Comparison of ENCODE assay signal across 27 cellular contexts in the genomic region with DNA sequence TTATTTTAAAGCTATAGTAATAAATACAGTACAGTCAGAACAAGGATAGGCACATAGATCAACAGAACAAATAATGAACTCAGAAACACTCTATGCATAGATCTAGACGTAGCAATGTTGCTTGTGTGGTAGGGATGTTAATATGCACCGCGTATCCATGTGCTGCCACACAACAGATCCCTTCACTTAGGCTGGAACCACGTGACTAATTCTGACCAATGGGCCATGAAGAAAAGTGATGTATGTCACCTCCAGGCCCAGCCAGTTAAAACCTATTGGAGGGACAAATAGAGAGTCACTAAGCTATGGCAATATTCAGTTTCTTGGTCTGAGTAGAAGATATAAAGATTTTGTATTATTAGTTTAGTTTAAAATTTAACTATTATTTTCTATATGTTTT.
DNase-seq lines count a peak whose midpoint lies in the region; ATAC-seq, FAIRE-seq and TF ChIP-seq lines count a peak whose summit lies in the region.
"Had no signal": no experiment of that assay in that cellular context is flagged by ENCODE, and none has a peak within 500 bp of the region (broad histone marks: within the 10 kb centered on the region; RNA-seq: fewer than 3 reads in every experiment).

No MANE protein-coding gene starts in this region.

- H3K18ac ChIP-seq in H1 (ENCODE audit: extremely low read depth, low read length) = no peak overlapping the region

- TF ChIP-seq CTCF in BE2C (IDR thresholded peaks at IDR 0.05; ENCODE audit: low read depth, low read length) (no peak), H1 (IDR thresholded peaks at IDR 0.05; ENCODE audit: control extremely low read depth in 1 of 3, insufficient read depth in 1 of 3, low read depth in 1 of 3, low read length in 3 of 3) (no peak), upper lobe of left lung (IDR thresholded peaks at IDR 0.05) (no peak)

- H4K5ac ChIP-seq in H1 (ENCODE audit: insufficient read length, low read depth, low read length) = no peak overlapping the region

- ATAC-seq in upper lobe of left lung (ENCODE audit: low FRiP score in 2 of 2) = no peak
- ATAC-seq: PC-3, Right ventricle myocardium inferior had no signal

- no peak overlapping the region for H2BK120ac ChIP-seq in H1 (replicated peaks; ENCODE audit: low read depth, low read length)

- no peak overlapping the region for H3K14ac ChIP-seq in H1 (ENCODE audit: insufficient read length)

- DNase-seq in BE2C (peak; percentile 31), Caki2 (ENCODE audit: low read depth) (peak; percentile 54), NCI-H69 (lab: John Stamatoyannopoulos, UW) (peak; percentile 4), H1 (ENCODE audit: low read depth in 1 of 2, low spot score in 2 of 2) (no peak), NCI-H1694 (lab: John Stamatoyannopoulos, UW) (no peak), NCI-H2029 (lab: John Stamatoyannopoulos, UW) (no peak), upper lobe of left lung (no peak)
- DNase-seq: Calu3; CD8-positive, alpha-beta memory T cell; EL; GDM1; GOT3; HCEC 1CT; KBM-7; MV-4-11; NCI-H1417; NCI-H1694 treated with DMSO at 0.1 percent for 48 hours; NCI-H2081 treated with DMSO at 0.1 percent for 48 hours; NCI-H2171; NCI-H345; NCI-H510A treated with DMSO at 0.1 percent for 48 hours; NCI-H82; NK-92 treated with Interleukin-12 subunit alpha and Interleukin-12 subunit beta, amount 100 ng/mL, for 24 hours; PC-3 had no signal

- no peaks in the 10 kb centered on the region for H3K79me2 ChIP-seq in H1 (ENCODE audit: control insufficient read depth in 1 of 2, insufficient read depth in 2 of 2, low read length in 2 of 2)

- no peaks in the 10 kb centered on the region for H3K79me1 ChIP-seq in H1 (ENCODE audit: low read depth, low read length)

- H3K36me3 ChIP-seq in BE2C (no peaks in the 10 kb centered on the region), H1 (ENCODE audit: control insufficient read depth in 2 of 4, insufficient read depth in 4 of 4, low read length in 3 of 4) (no peaks in the 10 kb centered on the region), upper lobe of left lung (no peaks in the 10 kb centered on the region)
- H3K36me3 ChIP-seq: SJSA1 had no signal

- H2BK15ac ChIP-seq in H1 (ENCODE audit: low read length) = no peak overlapping the region

- peak overlapping the region; percentile 95 for H2AFZ ChIP-seq in H1 (ENCODE audit: low read length)

- H3K56ac ChIP-seq in H1 (replicated peaks; ENCODE audit: insufficient read length, low read depth, low read length) = no peak overlapping the region

- H3K4me1 ChIP-seq in BE2C = no peaks in the 10 kb centered on the region
- H3K4me1 ChIP-seq in H1 (replicated peaks in 1 of 4; ENCODE audit: control insufficient read depth in 3 of 4, insufficient read depth in 4 of 4, low read length in 3 of 4) = no peaks in the 10 kb centered on the region
- H3K4me1 ChIP-seq in upper lobe of left lung = no peaks in the 10 kb centered on the region

- CTCF ChIA-PET in H1 (lab: Charles Lee; ENCODE audit: partially characterized antibody) = interaction anchor here (0.9 kb wide), 1 partner anchor 21 kb away, joined by 4 read pairs; no protein-coding TSS in a partner anchor

- H4K91ac ChIP-seq in H1 (replicated peaks; ENCODE audit: insufficient read length, low read length) = no peak overlapping the region

- 87% methylated on average over 4 of the region's 4 CpGs; no CpG with 5 or more reads in 1 of the 2 experiments for WGBS in H1 (ENCODE audit: extremely low coverage in 1 of 2, insufficient coverage in 1 of 2, insufficient read length in 1 of 2, insufficient replicate concordance in 2 of 2, low coverage in 1 of 2, low lambda C conversion rate in 2 of 2, missing lambda C conversion rate in 1 of 2), 2 experiments
- 87 to 88% methylated on average over 4 of the region's 4 CpGs for WGBS in upper lobe of left lung, 2 donors

- no peak overlapping the region for H2BK5ac ChIP-seq in H1 (ENCODE audit: low read depth, low read length)

- in situ Hi-C loops in Caki2 (cut with HindIII; ENCODE audit: low pct_unique_long_range_greater_than_20kb, low sequenced_read_pairs) = no loop called here

- no peak overlapping the region for H3K23ac ChIP-seq in H1 (ENCODE audit: insufficient read length)

- H3K27me3 ChIP-seq in BE2C = no peaks in the 10 kb centered on the region
- no peaks in the 10 kb centered on the region for H3K27me3 ChIP-seq in H1 (replicated peaks in 1 of 4; ENCODE audit: control insufficient read depth in 3 of 4, extremely low read depth in 1 of 4, insufficient read depth in 3 of 4, low read length in 3 of 4)
- no peaks in the 10 kb centered on the region for H3K27me3 ChIP-seq in upper lobe of left lung
- H3K27me3 ChIP-seq: SJSA1 had no signal

- FAIRE-seq in H1 (lab: Jason Lieb, UNC) = peak; percentile 55
- FAIRE-seq: GM12891 had no signal

- no peak for TF ChIP-seq RAD21 in H1 (IDR thresholded peaks at IDR 0.05 in 1 of 2, conservative IDR thresholded peaks at IDR 0.05 in 1 of 2; ENCODE audit: low read depth in 2 of 2, low read length in 2 of 2)

- no peak overlapping the region for H3K4me2 ChIP-seq in H1 (ENCODE audit: insufficient read depth in 1 of 2, low read depth in 2 of 2, low read length in 2 of 2)

- no peak overlapping the region for H3K4me3 ChIP-seq in BE2C (ENCODE audit: low read depth, low read length)
- no peak overlapping the region for H3K4me3 ChIP-seq in H1 (ENCODE audit: extremely low read depth in 1 of 4, insufficient read depth in 2 of 4, low read depth in 3 of 4, low read length in 4 of 4)
- H3K4me3 ChIP-seq in upper lobe of left lung = no peak overlapping the region
- H3K4me3 ChIP-seq: SJSA1 had no signal

- TF ChIP-seq POLR2A in H1 (IDR thresholded peaks at IDR 0.05; ENCODE audit: control extremely low read depth in 1 of 2, low read depth in 2 of 2, low read length in 2 of 2) = no peak
- no peak for TF ChIP-seq POLR2A in upper lobe of left lung (IDR thresholded peaks at IDR 0.05)

- H3K4ac ChIP-seq in H1 (replicated peaks; ENCODE audit: insufficient read length, low read depth, low read length) = no peak overlapping the region

- no peak overlapping the region for H2BK12ac ChIP-seq in H1 (ENCODE audit: low read depth, low read length)

- H4K8ac ChIP-seq in H1 (ENCODE audit: extremely low read depth, insufficient read depth, low read length) = no peak overlapping the region

- POLR2A ChIA-PET in H1 (lab: Charles Lee; ENCODE audit: partially characterized antibody) = no interaction called here

- no peaks in the 10 kb centered on the region for H4K20me1 ChIP-seq in H1 (replicated peaks in 1 of 2; ENCODE audit: control insufficient read depth in 1 of 2, insufficient read depth in 2 of 2, low read length in 2 of 2)

- no peak overlapping the region for H2AK5ac ChIP-seq in H1 (ENCODE audit: low read depth, low read length)

- H3K9ac ChIP-seq in H1 (replicated peaks in 1 of 4; ENCODE audit: extremely low read depth in 1 of 4, low read depth in 3 of 4, low read length in 3 of 4) = no peak overlapping the region

- H3K27ac ChIP-seq in H1 (ENCODE audit: low read depth, low read length) (no peak overlapping the region), upper lobe of left lung (no peak overlapping the region)
- H3K27ac ChIP-seq: SJSA1 had no signal

- TF ChIP-seq EP300 in H1 (IDR thresholded peaks at IDR 0.05; ENCODE audit: borderline replicate concordance in 1 of 2, low read depth in 2 of 2, low read length in 2 of 2) (no peak), upper lobe of left lung (IDR thresholded peaks at IDR 0.05) (no peak)

- no peaks in the 10 kb centered on the region for H3K23me2 ChIP-seq in H1 (ENCODE audit: low read depth, low read length)

- no peak overlapping the region for H2BK20ac ChIP-seq in H1 (ENCODE audit: low read length)

- H3K9me3 ChIP-seq in BE2C (no peaks in the 10 kb centered on the region), H1 (ENCODE audit: insufficient read depth in 2 of 2, low read depth in 1 of 2, low read length in 1 of 2) (no peaks in the 10 kb centered on the region), upper lobe of left lung (no peaks in the 10 kb centered on the region)
- H3K9me3 ChIP-seq: SJSA1 had no signal

TF ChIP-seq in H1, 55 proteins besides CTCF, POLR2A, EP300 and RAD21:
- TF ChIP-seq JUND (IDR thresholded peaks at IDR 0.05; ENCODE audit: low read length) (no peak), BACH1 (IDR thresholded peaks at IDR 0.05; ENCODE audit: low read length) (no peak), GABPA (IDR thresholded peaks at IDR 0.05; ENCODE audit: borderline replicate concordance, insufficient read depth, low read length) (no peak)

Comparison
In these comparisons a context has a peak if more than half of its experiments do, and no peak if none do; other contexts are left out.
1. DNase-seq: peak in BE2C (single experiment), Caki2 (single experiment) and NCI-H69 (single experiment); none in H1 (0 of 2), NCI-H1694 (single experiment), NCI-H2029 (single experiment) and upper lobe of left lung (0 of 2).